Comparison of ENCODE assay signal across 15 cellular contexts in genomic region chr10:73141603-73142002, GRCh38. TPM values are rescaled to one million over a fixed set of nuclear protein-coding genes. Genes with fewer than 3 reads are reported as not detected.
DNase-seq lines count a peak whose midpoint lies in the region; ATAC-seq and TF ChIP-seq lines count a peak whose summit lies in the region.
"Had no signal": no experiment of that assay in that cellular context is flagged by ENCODE, and none has a peak within 500 bp of the region (broad histone marks: within the 10 kb centered on the region; RNA-seq: fewer than 3 reads in every experiment).

No MANE protein-coding gene starts in this region.

- BruUV-seq in IMR-90 (replicated peaks; lab: Mats Ljungman, UMichigan), result no TSS peak

- TF ChIP-seq RAD21 in IMR-90 (IDR thresholded peaks at IDR 0.05; ENCODE audit: low read length), result no peak

- H3K4me1 ChIP-seq in IMR-90 (ENCODE audit: control insufficient read depth, insufficient read depth, low read length), result no peaks in the 10 kb centered on the region
- H3K4me1 ChIP-seq: BLaER1 had no signal

- ATAC-seq in IMR-90 (ENCODE audit: low read depth), result no peak
- no peak for ATAC-seq in GM21737 (IDR thresholded peaks at IDR 0.05; ENCODE audit: unreplicated experiment)
- ATAC-seq: CD8-positive, alpha-beta T cell had no signal

- H3K79me1 ChIP-seq in IMR-90 (ENCODE audit: low read depth in 1 of 2, low read length in 2 of 2), result peaks cover 0 to 6% of the 10 kb centered on the region in 2 experiments; a peak in 3 of 4 replicates

- no peak overlapping the region for H2AK5ac ChIP-seq in IMR-90 (ENCODE audit: low read depth, low read length)

- no peak overlapping the region for H2BK20ac ChIP-seq in IMR-90 (ENCODE audit: low read depth, low read length)

- H4K8ac ChIP-seq in IMR-90 (ENCODE audit: low read depth in 2 of 2, low read length in 2 of 2), result no peak overlapping the region

- in situ Hi-C loops in IMR-90 (cut with MboI; ENCODE audit: low sequenced_read_pairs), result no loop called here

- 0 out of 2 replicates have a peak, but pooled peaks cover 3% of the 10 kb centered on the region for H3K9me1 ChIP-seq in IMR-90 (ENCODE audit: insufficient read depth, low read length)

- H3K27me3 Mint-ChIP-seq in endothelial cell (ENCODE audit: unreplicated experiment) (peaks cover 1% of the 10 kb centered on the region), immature natural killer cell (ENCODE audit: low read depth in 3 of 3) (no peaks in the 10 kb centered on the region)
- H3K27me3 Mint-ChIP-seq: B cell; CD4-positive, CD25-positive, alpha-beta regulatory T cell had no signal

- intact Hi-C loops in IMR-90 (cut with micrococcal nuclease), result loop anchor here (10.0 kb wide), 1 partner anchor 137 kb away; no protein-coding TSS in a partner anchor

- no peak overlapping the region for H2BK5ac ChIP-seq in IMR-90 (ENCODE audit: low read depth, low read length, poor library complexity, severe bottlenecking)

- CTCF ChIA-PET in IMR-90 (lab: Yijun Ruan, JAX), result no interaction called here

- H2AK9ac ChIP-seq in IMR-90 (replicated peaks; ENCODE audit: low read depth, low read length, poor library complexity), result no peak overlapping the region

- no peak for DNase-seq in IMR-90
- no peak for DNase-seq in endothelial cell (ENCODE audit: low spot score)
- DNase-seq in immature natural killer cell, result no peak
- DNase-seq: Caco-2; CD4-positive, CD25-positive, alpha-beta regulatory T cell; CD8-positive, alpha-beta T cell; DMS153; DND-41; GM23248; H7; HCEC 1CT had no signal

- H3K9me3 Mint-ChIP-seq in endothelial cell (ENCODE audit: unreplicated experiment) (no peaks in the 10 kb centered on the region), immature natural killer cell (no peaks in the 10 kb centered on the region)
- H3K9me3 Mint-ChIP-seq: CD4-positive, CD25-positive, alpha-beta regulatory T cell; CD8-positive, alpha-beta T cell had no signal

- no peak overlapping the region for H2AFZ ChIP-seq in IMR-90 (replicated peaks; ENCODE audit: low read length, poor library complexity)
- H2AFZ ChIP-seq: GM23248 had no signal

- H3K27ac Mint-ChIP-seq in endothelial cell (ENCODE audit: unreplicated experiment) (no peak overlapping the region), immature natural killer cell (no peak overlapping the region)
- H3K27ac Mint-ChIP-seq: B cell; CD4-positive, CD25-positive, alpha-beta regulatory T cell; CD8-positive, alpha-beta T cell had no signal

- POLR2A ChIA-PET in IMR-90 (lab: Charles Lee; ENCODE audit: unreplicated experiment), result no interaction called here

- H3K14ac ChIP-seq in IMR-90 (replicated peaks; ENCODE audit: low read depth, low read length), result no peak overlapping the region

- H3K9ac ChIP-seq in IMR-90 (ENCODE audit: low read depth, low read length), result no peak overlapping the region
- H3K9ac ChIP-seq: BLaER1, GM23248 had no signal

- no peak overlapping the region for H3K27ac ChIP-seq in IMR-90 (ENCODE audit: insufficient read depth, low read length)
- H3K27ac ChIP-seq: BLaER1, C4-2B, GM23248 had no signal

- no peaks in the 10 kb centered on the region for H4K20me1 ChIP-seq in IMR-90 (ENCODE audit: insufficient read depth, low read length)
- H4K20me1 ChIP-seq: BLaER1 had no signal

- no peak overlapping the region for H3K18ac ChIP-seq in IMR-90 (ENCODE audit: low read depth, low read length)

- H4K5ac ChIP-seq in IMR-90 (ENCODE audit: low read depth, low read length), result no peak overlapping the region

- H3K23ac ChIP-seq in IMR-90 (ENCODE audit: low read depth, low read length), result no peak overlapping the region

- TF ChIP-seq CTCF in IMR-90 (conservative IDR thresholded peaks at IDR 0.05; ENCODE audit: low read depth, low read length) (no peak), endothelial cell (IDR thresholded peaks at IDR 0.05; ENCODE audit: unreplicated experiment) (no peak)

- H3K9me3 ChIP-seq in IMR-90 (ENCODE audit: control insufficient read depth, insufficient read depth, low read length), result no peaks in the 10 kb centered on the region
- H3K9me3 ChIP-seq: BLaER1, Caco-2 had no signal

- no peak overlapping the region for H3K4me2 ChIP-seq in IMR-90 (ENCODE audit: low read depth, low read length)
- H3K4me2 ChIP-seq: BLaER1 had no signal

- H3K4me3 Mint-ChIP-seq in endothelial cell (ENCODE audit: unreplicated experiment) (peak overlapping the region; percentile 78), immature natural killer cell (no peak overlapping the region)
- H3K4me3 Mint-ChIP-seq: B cell; CD4-positive, CD25-positive, alpha-beta regulatory T cell; CD8-positive, alpha-beta T cell had no signal

- no peaks in the 10 kb centered on the region for H3K27me3 ChIP-seq in IMR-90 (ENCODE audit: control insufficient read depth, insufficient read depth, low read length)
- H3K27me3 ChIP-seq: BLaER1 had no signal

- no peak overlapping the region for H2BK120ac ChIP-seq in IMR-90 (ENCODE audit: low read depth, low read length)

- H3K56ac ChIP-seq in IMR-90 (ENCODE audit: extremely low read depth, insufficient read depth, low read length), result no peak overlapping the region

- H3K36me3 Mint-ChIP-seq in endothelial cell (ENCODE audit: low read depth, unreplicated experiment) (peaks cover 20% of the 10 kb centered on the region), immature natural killer cell (peaks cover 19 to 40% (median 29%) of the 10 kb centered on the region in 3 donors)

- H2BK15ac ChIP-seq in IMR-90 (ENCODE audit: low read depth, low read length), result no peak overlapping the region

- WGBS in IMR-90 (ENCODE audit: extremely low coverage in 2 of 2, insufficient read length in 1 of 2), 2 experiments, result no CpG with 5 or more reads among the region's 3 CpGs

- H3K4ac ChIP-seq in IMR-90 (ENCODE audit: low read depth, low read length), result no peak overlapping the region

- H3K36me3 ChIP-seq in IMR-90 (ENCODE audit: control insufficient read depth, insufficient read depth, low read length), result peaks cover 35% of the 10 kb centered on the region

- H3K4me3 ChIP-seq in IMR-90 (ENCODE audit: insufficient read depth, low read depth, low read length), result no peak overlapping the region
- H3K4me3 ChIP-seq: BLaER1, GM23248 had no signal

- TF ChIP-seq POLR2A in IMR-90 (IDR thresholded peaks at IDR 0.05; ENCODE audit: low read depth, low read length), result no peak

- dilution Hi-C loops in IMR-90 (cut with HindIII; ENCODE audit: low sequenced_read_pairs, unreplicated experiment), result no loop called here

- H4K91ac ChIP-seq in IMR-90 (ENCODE audit: insufficient read depth, low read depth, low read length), result no peak overlapping the region

- H3K4me1 Mint-ChIP-seq in endothelial cell (ENCODE audit: unreplicated experiment), result no peaks in the 10 kb centered on the region
- H3K4me1 Mint-ChIP-seq in immature natural killer cell, result no peaks in the 10 kb centered on the region

TF ChIP-seq in IMR-90, 13 proteins besides CTCF, POLR2A, EP300 and RAD21:
- TF ChIP-seq MAFK (IDR thresholded peaks at IDR 0.05; ENCODE audit: low read depth, low read length) (peak; percentile 17; the same call in 1 of the 2 replicates), MXI1 (IDR thresholded peaks at IDR 0.05; ENCODE audit: borderline replicate concordance, low read depth, low read length) (no peak)

RNA-seq across cellular contexts. Expression of gene ECD, which starts 26.2 kb away (rescaled TPM):
- total RNA-seq in IMR-90 (2012; rRNA removed) (32.8 and 36.9 TPM in 2 replicates), endothelial cell (ENCODE audit: unreplicated experiment) (38.5 TPM)
- polyA plus RNA-seq in IMR-90 (2012; rRNA removed) (19.3 and 22.1 TPM in 2 replicates), immature natural killer cell (10 to 100 TPM; 26.3 to 41.8 (median 30.3) TPM)
- 7.3 and 7.6 TPM in 2 replicates for polyA plus RNA-seq in IMR-90 (2012; cell fraction: cytosol; rRNA removed)
- 5.6 and 21.2 TPM in 2 replicates for polyA plus RNA-seq in IMR-90 (2012; cell fraction: nucleus; rRNA removed; ENCODE audit: low replicate concordance)

RNA-seq across cellular contexts. Expression of gene FAM149B1, which starts 26.3 kb away (rescaled TPM):
- total RNA-seq in IMR-90 (2012; rRNA removed), result 22.8 and 28.3 TPM in 2 replicates
- polyA plus RNA-seq in IMR-90 (2012; rRNA removed), result 18.2 and 21.7 TPM in 2 replicates
- polyA plus RNA-seq in IMR-90 (2012; cell fraction: cytosol; rRNA removed), result 7.8 and 13.5 TPM in 2 replicates
- 18.6 and 45.4 TPM in 2 replicates for polyA plus RNA-seq in IMR-90 (2012; cell fraction: nucleus; rRNA removed; ENCODE audit: low replicate concordance)
- total RNA-seq in endothelial cell (ENCODE audit: unreplicated experiment), result 24.8 TPM
- polyA plus RNA-seq in immature natural killer cell, result 1 to 10 TPM; 4.0 to 4.9 (median 4.5) TPM

RNA-seq across cellular contexts. Expression of gene NUDT13, which starts 31.3 kb away (rescaled TPM):
- 0.90 and 1.1 TPM in 2 replicates for total RNA-seq in IMR-90 (2012; rRNA removed)
- 1.3 and 1.7 TPM in 2 replicates for polyA plus RNA-seq in IMR-90 (2012; rRNA removed)
- polyA plus RNA-seq in IMR-90 (2012; cell fraction: cytosol; rRNA removed), result 0.35 and 0.52 TPM in 2 replicates
- 0.97 and 5.1 TPM in 2 replicates for polyA plus RNA-seq in IMR-90 (2012; cell fraction: nucleus; rRNA removed; ENCODE audit: low replicate concordance)
- total RNA-seq in endothelial cell (ENCODE audit: unreplicated experiment), result 2.3 TPM
- 1 to 10 TPM in 1 of 3 donors, under 1 TPM in 1, not detected in 1; 0.77 to 1.2 TPM for polyA plus RNA-seq in immature natural killer cell

RNA-seq across cellular contexts. Expression of gene P4HA1, which starts 44.9 kb away (rescaled TPM):
- total RNA-seq in IMR-90 (2012; rRNA removed) (241 and 376 TPM in 2 replicates), endothelial cell (ENCODE audit: unreplicated experiment) (20.4 TPM)
- polyA plus RNA-seq in IMR-90 (2012; rRNA removed) (133 and 178 TPM in 2 replicates), immature natural killer cell (10 to 100 TPM; 16.9 to 26.5 (median 21.1) TPM)
- 23.4 and 30.4 TPM in 2 replicates for polyA plus RNA-seq in IMR-90 (2012; cell fraction: cytosol; rRNA removed)
- polyA plus RNA-seq in IMR-90 (2012; cell fraction: nucleus; rRNA removed; ENCODE audit: low replicate concordance), result 5.0 and 68.2 TPM in 2 replicates
